34 cellular contexts compared by ENCODE assay signal in genomic region chr12:111161898-111162297, GRCh38.
"Had no signal": no experiment of that assay in that cellular context is flagged by ENCODE, and none has a peak within 500 bp of the region (broad histone marks: within the 10 kb centered on the region; RNA-seq: fewer than 3 reads in every experiment).

No MANE protein-coding gene starts in this region.

- H3K4me3 ChIP-seq: adrenal gland, ascending aorta, body of pancreas, breast epithelium, cardiac muscle cell had no signal

- H3K4me1 ChIP-seq: adrenal gland, ascending aorta, body of pancreas, breast epithelium had no signal

- H3K36me3 ChIP-seq: adrenal gland, ascending aorta, brain microvascular endothelial cell, breast epithelium, cardiac muscle cell had no signal

- DNase-seq: activated effector memory CD4-positive, alpha-beta T cell treated with anti-CD3 and anti-CD28 coated beads, Interleukin-2, amount 50 U/mL, for 16 hours; activated effector memory CD4-positive, alpha-beta T cell treated with Interleukin-2 at 50 U/mL for 16 hours; activated gamma-delta T cell; activated gamma-delta T cell treated with Interleukin-2 at 50 U/mL for 16 hours; activated naive CD4-positive, alpha-beta T cell; activated naive CD4-positive, alpha-beta T cell treated with anti-CD3 and anti-CD28 coated beads for 36 hours; activated naive CD4-positive, alpha-beta T cell treated with anti-CD3 and anti-CD28 coated beads, Interleukin-2, amount 10 ng/mL, durations not matched to agents 7 days and 5 days; activated naive CD4-positive, alpha-beta T cell treated with anti-CD3 and anti-CD28 coated beads, Interleukin-2, amount 50 U/mL, for 16 hours; activated naive CD4-positive, alpha-beta T cell treated with Interleukin-2 at 50 U/mL for 16 hours; activated naive CD8-positive, alpha-beta T cell treated with anti-CD3 and anti-CD28 coated beads for 36 hours; activated naive CD8-positive, alpha-beta T cell treated with anti-CD3 and anti-CD28 coated beads, Interleukin-2, amount 10 ng/mL, durations not matched to agents 7 days and 5 days; activated naive CD8-positive, alpha-beta T cell treated with anti-CD3 and anti-CD28 coated beads, Interleukin-2, amount 50 U/mL, for 24 hours; activated T-cell treated with anti-CD3 and anti-CD28 coated beads, Interleukin-2, amount 50 U/mL, for 1 hour; activated T-cell treated with anti-CD3 and anti-CD28 coated beads, Interleukin-2, amount 50 U/mL, for 24 hours; activated T-cell treated with anti-CD3 and anti-CD28 coated beads, Interleukin-2, amount 50 U/mL, for 4 hours; activated T-cell treated with anti-CD3 and anti-CD28 coated beads, Interleukin-2, amount 50 U/mL, for 48 hours; activated T-cell treated with anti-CD3 and anti-CD28 coated beads, Interleukin-2, amount 50 U/mL, for 72 hours; adrenal gland; amniotic stem cell; amygdala; anterior cingulate cortex; aorta; body of pancreas; brain microvascular endothelial cell; caudate nucleus; central memory CD4-positive, alpha-beta T cell; cerebellar nuclear complex had no signal

- H3K27ac ChIP-seq: adrenal gland, ascending aorta, body of pancreas, brain microvascular endothelial cell, breast epithelium, cardiac muscle cell had no signal

- FAIRE-seq: astrocyte, bronchial epithelial cell had no signal

- ATAC-seq: activated naive CD4-positive, alpha-beta T cell treated with anti-CD3 and anti-CD28 coated beads, Interleukin-2, amount 50 U/mL, for 72 hours; activated naive CD8-positive, alpha-beta T cell treated with anti-CD3 and anti-CD28 coated beads, Interleukin-2, amount 50 U/mL, for 24 hours; activated T-cell treated with anti-CD3 and anti-CD28 coated beads, Interleukin-2, amount 50 U/mL, for 4 hours; activated T-cell treated with anti-CD3 and anti-CD28 coated beads, Interleukin-2, amount 50 U/mL, for 72 hours; activated T-helper 17 cell treated with anti-CD3 and anti-CD28 coated beads, Interleukin-2, amount 50 U/mL, for 72 hours; body of pancreas had no signal

- H3K9me3 ChIP-seq: adrenal gland, ascending aorta, body of pancreas, breast epithelium had no signal

- H3K27me3 ChIP-seq: adrenal gland, ascending aorta, body of pancreas, brain microvascular endothelial cell, cardiac muscle cell had no signal
